Comparison of ENCODE assay signal across 8 cellular contexts in the genomic region with DNA sequence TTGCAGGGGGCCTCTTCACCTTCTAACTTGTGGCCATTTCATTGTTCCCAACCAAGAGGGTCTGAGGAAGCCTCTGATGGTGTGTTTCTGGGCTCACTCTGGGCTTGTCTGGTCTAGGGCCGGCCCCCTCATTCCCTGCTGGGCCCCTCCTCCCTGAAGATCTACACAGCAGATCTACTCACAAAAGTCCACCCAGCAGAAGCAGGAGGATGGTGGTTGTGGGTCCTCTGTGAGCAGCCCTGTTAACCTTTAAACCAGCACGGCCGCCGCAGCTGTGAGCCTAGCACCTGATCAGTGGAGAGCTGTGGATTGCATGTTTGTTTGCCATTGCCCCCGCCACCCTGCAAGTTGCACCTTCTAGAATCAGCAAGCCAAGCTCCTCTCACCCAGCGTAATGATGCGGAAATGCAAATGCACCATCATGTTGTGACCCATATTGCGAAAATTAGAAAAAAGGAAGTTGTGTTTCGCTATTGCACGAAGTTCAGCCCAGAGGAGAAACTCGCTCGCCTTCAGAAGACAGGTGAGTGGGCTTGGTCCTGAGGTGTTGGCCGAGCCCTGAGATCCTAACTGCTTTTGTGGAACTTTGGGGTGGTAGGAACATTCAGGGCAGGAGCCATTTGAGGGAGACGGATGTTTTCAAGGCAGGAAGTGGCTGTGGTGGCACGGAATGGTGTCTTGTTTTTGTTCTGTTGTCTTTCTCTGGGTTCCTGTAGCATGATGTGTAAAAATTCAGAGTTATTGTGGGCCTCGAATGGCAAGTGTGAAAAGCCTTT. TPM values are rescaled to one million over a fixed set of nuclear protein-coding genes. Genes with fewer than 3 reads are reported as not detected.
DNase-seq lines count a peak whose midpoint lies in the region; ATAC-seq and FAIRE-seq lines count a peak whose summit lies in the region.

No MANE protein-coding gene starts in this region.

- no peak for FAIRE-seq in frontal cortex (lab: Jason Lieb, UNC)

- POLR2A ChIA-PET in activated CD4-positive, alpha-beta T cell treated with anti-CD3 and anti-CD28 coated beads, Interleukin-2, amount 10 ng/mL, durations not matched to agents 7 days and 5 days (lab: Charles Lee) = no interaction called here

- ATAC-seq in GM19467 (IDR thresholded peaks at IDR 0.05; ENCODE audit: unreplicated experiment) (peak; percentile 77), HG03565 (IDR thresholded peaks at IDR 0.05; ENCODE audit: unreplicated experiment) (peak; percentile 61), esophagus mucosa (peak; percentile 6), GM18519 (IDR thresholded peaks at IDR 0.05; ENCODE audit: low FRiP score, unreplicated experiment) (no peak)

- H3K36me3 Mint-ChIP-seq in activated CD4-positive, alpha-beta T cell treated with anti-CD3 and anti-CD28 coated beads, Interleukin-2, amount 10 ng/mL, durations not matched to agents 7 days and 5 days (ENCODE audit: low read depth) = peaks cover 75% of the 10 kb centered on the region

- peak overlapping the region; percentile 91 for H3K27ac ChIP-seq in BLaER1

- peaks cover 7% of the 10 kb centered on the region; the same call in 1 of the 2 replicates for H3K9me3 ChIP-seq in BLaER1

- 0 out of 2 replicates have a peak, but pooled peaks cover 2% of the 10 kb centered on the region for H3K36me3 ChIP-seq in BLaER1

- peaks cover 54% of the 10 kb centered on the region for H3K4me1 Mint-ChIP-seq in activated CD4-positive, alpha-beta T cell treated with anti-CD3 and anti-CD28 coated beads, Interleukin-2, amount 10 ng/mL, durations not matched to agents 7 days and 5 days

- H3K27ac Mint-ChIP-seq in activated CD4-positive, alpha-beta T cell treated with anti-CD3 and anti-CD28 coated beads, Interleukin-2, amount 10 ng/mL, durations not matched to agents 7 days and 5 days = peak overlapping the region; percentile 99

- peak overlapping the region; percentile 76 for H3K4me3 ChIP-seq in BLaER1

- peak; percentile 88 for DNase-seq in activated CD4-positive, alpha-beta T cell treated with anti-CD3 and anti-CD28 coated beads, Interleukin-2, amount 10 ng/mL, durations not matched to agents 7 days and 5 days
- peak; percentile 44 to 63 for DNase-seq in stimulated activated CD4-positive, alpha-beta T cell treated with anti-CD3 and anti-CD28 coated beads, Interleukin-15, amount 100 ng/mL, for 48 hours (ENCODE audit: low read depth in 2 of 2)
- no peak for DNase-seq in frontal cortex (ENCODE audit: low spot score in 2 of 2)

- CTCF ChIA-PET in activated CD4-positive, alpha-beta T cell treated with anti-CD3 and anti-CD28 coated beads, Interleukin-2, amount 10 ng/mL, durations not matched to agents 7 days and 5 days (lab: Charles Lee) = interaction anchor here (1.0 to 2.1 kb wide), 2 partner anchors 10 to 12 kb away, joined by 3 to 13 read pairs; no protein-coding TSS in a partner anchor

- peaks cover 38% of the 10 kb centered on the region for H4K20me1 ChIP-seq in BLaER1

- H3K27me3 ChIP-seq in BLaER1 = no peaks in the 10 kb centered on the region

- no peaks in the 10 kb centered on the region for H3K27me3 Mint-ChIP-seq in activated CD4-positive, alpha-beta T cell treated with anti-CD3 and anti-CD28 coated beads, Interleukin-2, amount 10 ng/mL, durations not matched to agents 7 days and 5 days

- peaks cover 11% of the 10 kb centered on the region for H3K9me3 Mint-ChIP-seq in activated CD4-positive, alpha-beta T cell treated with anti-CD3 and anti-CD28 coated beads, Interleukin-2, amount 10 ng/mL, durations not matched to agents 7 days and 5 days

- peak overlapping the region; percentile 98 for H3K4me2 ChIP-seq in BLaER1

- H3K4me3 Mint-ChIP-seq in activated CD4-positive, alpha-beta T cell treated with anti-CD3 and anti-CD28 coated beads, Interleukin-2, amount 10 ng/mL, durations not matched to agents 7 days and 5 days = peak overlapping the region; percentile 90

- H3K4me1 ChIP-seq in BLaER1 = peaks cover 52% of the 10 kb centered on the region

- H3K9ac ChIP-seq in BLaER1 = peak overlapping the region; percentile 87

RNA-seq across cellular contexts. Expression of a gene that starts 16.7 kb away (rescaled TPM):
- 100 to 1,000 TPM; 148 to 156 TPM for total RNA-seq in activated CD4-positive, alpha-beta T cell treated with anti-CD3 and anti-CD28 coated beads, Interleukin-2, amount 10 ng/mL, durations not matched to agents 7 days and 5 days
- total RNA-seq in esophagus mucosa (2.1 TPM), frontal cortex (17.9 TPM)

Comparison
In these comparisons a context has a peak if more than half of its experiments do, and no peak if none do; other contexts are left out.
1. DNase-seq: peak in activated CD4-positive, alpha-beta T cell treated with anti-CD3 and anti-CD28 coated beads, Interleukin-2, amount 10 ng/mL, durations not matched to agents 7 days and 5 days (single experiment) and stimulated activated CD4-positive, alpha-beta T cell treated with anti-CD3 and anti-CD28 coated beads, Interleukin-15, amount 100 ng/mL, for 48 hours (2 of 2); none in frontal cortex (0 of 2).